19 cellular contexts compared by ENCODE assay signal in the genomic region with DNA sequence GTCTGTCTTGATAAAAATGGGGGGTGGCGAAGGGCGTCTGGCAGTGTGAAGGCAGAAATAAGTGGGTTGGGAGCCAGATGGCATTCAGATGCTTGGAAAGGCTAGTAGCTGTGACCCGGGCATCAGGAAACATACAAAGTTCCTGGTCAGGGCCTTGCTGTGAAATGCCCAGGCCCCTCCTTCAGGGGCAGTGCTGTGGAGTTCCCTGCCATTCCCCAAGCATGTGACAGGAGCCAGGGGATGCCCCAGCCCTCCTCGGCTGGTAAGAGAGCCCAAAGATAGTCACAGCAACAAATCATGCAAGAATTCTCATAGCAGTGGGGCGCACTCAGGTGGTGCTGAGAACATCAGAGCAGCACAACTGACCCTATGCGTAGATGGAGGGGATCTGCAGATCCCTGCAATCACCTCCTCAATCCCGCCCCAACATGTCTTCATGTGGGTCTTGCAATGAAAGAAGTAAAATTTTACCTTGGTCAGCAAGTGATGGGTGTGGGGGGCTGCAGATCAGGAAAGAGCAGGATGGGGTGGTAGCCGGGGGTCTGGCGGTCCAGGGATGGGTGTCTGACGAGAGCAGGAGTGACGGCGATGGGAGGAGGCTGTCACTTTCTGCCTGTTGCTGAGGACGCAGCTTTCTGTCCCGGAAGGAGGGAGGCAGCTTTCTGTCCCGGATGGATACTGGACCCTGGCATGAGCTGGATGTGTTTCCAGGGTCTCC. TPM values are rescaled to one million over a fixed set of nuclear protein-coding genes. Genes with fewer than 3 reads are reported as not detected.
DNase-seq lines count a peak whose midpoint lies in the region; ATAC-seq and TF ChIP-seq lines count a peak whose summit lies in the region.
"Had no signal": no experiment of that assay in that cellular context is flagged by ENCODE, and none has a peak within 500 bp of the region (broad histone marks: within the 10 kb centered on the region; RNA-seq: fewer than 3 reads in every experiment).

No MANE protein-coding gene starts in this region.

- no peaks in the 10 kb centered on the region for H4K20me1 ChIP-seq in osteoblast (ENCODE audit: insufficient read depth, low read length)

- CTCF ChIA-PET in A673 (lab: Charles Lee), result no interaction called here

- peak; percentile 42 for DNase-seq in osteoblast (ENCODE audit: insufficient read length, low spot score, missing footprints)
- no peak for DNase-seq in NCI-H2029 (lab: John Stamatoyannopoulos, UW)
- DNase-seq in A673 (ENCODE audit: low spot score), result no peak
- DNase-seq in NCI-H526 treated with DMSO at 0.1 percent for 48 hours (lab: John Stamatoyannopoulos, UW), result no peak
- DNase-seq in germinal center (ENCODE audit: low spot score), result no peak
- DNase-seq: COR-L47, DMS153, NCI-H1417 treated with DMSO at 0.1 percent for 48 hours, NCI-H2029 treated with DMSO at 0.1 percent for 48 hours, NCI-H510A treated with DMSO at 0.1 percent for 48 hours, Peyer's patch had no signal

- ATAC-seq in GM18868 (IDR thresholded peaks at IDR 0.05; ENCODE audit: unreplicated experiment), result peak; percentile 66
- ATAC-seq: Right ventricle myocardium inferior had no signal

- POLR2A ChIA-PET in A673 (lab: Charles Lee; ENCODE audit: low non-redundant PET), result no interaction called here

- H3K79me2 ChIP-seq in osteoblast (ENCODE audit: insufficient read depth, low read length), result no peaks in the 10 kb centered on the region

- peaks cover 0 to 33% (median 12%) of the 10 kb centered on the region in 4 donors for H3K4me1 ChIP-seq in liver (ENCODE audit: control insufficient read depth in 4 of 4, insufficient read depth in 4 of 4, low read length in 3 of 4)
- peaks cover 6% of the 10 kb centered on the region for H3K4me1 ChIP-seq in osteoblast (ENCODE audit: insufficient read depth, low read length)
- H3K4me1 ChIP-seq in A673 (ENCODE audit: insufficient read depth, low read length, poor library complexity, severe bottlenecking), result no peaks in the 10 kb centered on the region
- H3K4me1 ChIP-seq: HAP-1 had no signal

- no peak overlapping the region for H3K9ac ChIP-seq in liver (ENCODE audit: low read depth in 1 of 2, low read length in 2 of 2)

- H3K27me3 ChIP-seq in liver (ENCODE audit: control insufficient read depth in 4 of 4, insufficient read depth in 4 of 4, low read length in 3 of 4) (no peaks in the 10 kb centered on the region), osteoblast (ENCODE audit: insufficient read depth, low read length) (no peaks in the 10 kb centered on the region), A673 (replicated peaks; ENCODE audit: insufficient read depth, low read depth, low read length, poor library complexity) (no peaks in the 10 kb centered on the region)
- H3K27me3 ChIP-seq: Peyer's patch had no signal

- TF ChIP-seq CTCF in VCaP (conservative IDR thresholded peaks at IDR 0.05) (no peak), liver (IDR thresholded peaks at IDR 0.05; ENCODE audit: low read depth, low read length, missing input control) (no peak), osteoblast (IDR thresholded peaks at IDR 0.05; ENCODE audit: extremely low read depth, low read depth, low read length) (no peak), A673 (conservative IDR thresholded peaks at IDR 0.05; ENCODE audit: low read depth, low read length) (no peak)

- H3K27ac ChIP-seq in VCaP (peak overlapping the region; percentile 63), liver (ENCODE audit: low read depth in 1 of 2, low read length in 2 of 2) (peak overlapping the region; percentile 80 to 94), osteoblast (ENCODE audit: low read depth, low read length) (no peak overlapping the region), A673 (ENCODE audit: low read depth, low read length, poor library complexity, severe bottlenecking) (no peak overlapping the region)
- H3K27ac ChIP-seq: HL-60, Peyer's patch, SK-N-MC had no signal

- WGBS in liver, result 83% methylated on average over 15 of the region's 15 CpGs

- H3K9me3 ChIP-seq in liver (ENCODE audit: control insufficient read depth in 4 of 4, low read length in 3 of 4) (no peaks in the 10 kb centered on the region), osteoblast (ENCODE audit: low read depth, low read length) (no peaks in the 10 kb centered on the region), A673 (ENCODE audit: low read depth, low read length, poor library complexity, severe bottlenecking) (no peaks in the 10 kb centered on the region)
- H3K9me3 ChIP-seq: A549, HAP-1, Peyer's patch had no signal

- no peak overlapping the region for H3K4me2 ChIP-seq in osteoblast (ENCODE audit: insufficient read depth, low read length)
- H3K4me2 ChIP-seq: A549 had no signal

- intact Hi-C loops in A673 (cut with micrococcal nuclease; ENCODE audit: unreplicated experiment), result no loop called here

- no peak for TF ChIP-seq RAD21 in liver (IDR thresholded peaks at IDR 0.05)

- peaks cover 0 to 23% (median 20%) of the 10 kb centered on the region in 4 donors for H3K36me3 ChIP-seq in liver (ENCODE audit: control insufficient read depth in 4 of 4, insufficient read depth in 3 of 4, low read depth in 1 of 4, low read length in 3 of 4)
- H3K36me3 ChIP-seq in osteoblast (ENCODE audit: insufficient read depth, low read length), result no peaks in the 10 kb centered on the region
- no peaks in the 10 kb centered on the region for H3K36me3 ChIP-seq in A673 (ENCODE audit: insufficient read depth, low read length, poor library complexity, severe bottlenecking)
- H3K36me3 ChIP-seq: HAP-1, Peyer's patch had no signal

- no TSS peak for BruUV-seq in A673 (replicated peaks; lab: Mats Ljungman, UMichigan)

- no peak overlapping the region for H3K4me3 ChIP-seq in liver (ENCODE audit: low read depth in 1 of 3, low read length in 3 of 3)
- H3K4me3 ChIP-seq in osteoblast (ENCODE audit: insufficient read depth, low read length), result no peak overlapping the region
- no peak overlapping the region for H3K4me3 ChIP-seq in A673 (ENCODE audit: low read depth, low read length, poor library complexity, severe bottlenecking)
- H3K4me3 ChIP-seq: A549, HAP-1, Peyer's patch, SK-N-MC had no signal

- H2AFZ ChIP-seq in osteoblast (ENCODE audit: low read length), result no peak overlapping the region

TF ChIP-seq in liver, 16 proteins besides CTCF, POLR2A, EP300 and RAD21:
- TF ChIP-seq GABPA (IDR thresholded peaks at IDR 0.05 in 1 of 2, conservative IDR thresholded peaks at IDR 0.05 in 1 of 2) (no peak), TAF1 (conservative IDR thresholded peaks at IDR 0.05) (no peak), EGR1 (IDR thresholded peaks at IDR 0.05; ENCODE audit: low read depth in 2 of 2) (no peak), HNF4A (conservative IDR thresholded peaks at IDR 0.05) (no peak), JUND (IDR thresholded peaks at IDR 0.05) (no peak)

RNA-seq across cellular contexts. Expression of gene SLC22A1, which starts 39.5 kb away (rescaled TPM):
- total RNA-seq in liver (100 to 1,000 TPM in 1 of 2 donors, under 1 TPM in 1; 0.79 to 407 TPM), osteoblast (0.72 and 1.2 TPM in 2 replicates), A673 (2021) (1.6 and 3.3 TPM in 2 replicates)
- 1,000 to 10,000 TPM in 1 of 2 donors, 100 to 1,000 TPM in 1; 471 to 1,107 TPM for polyA plus RNA-seq in liver

Comparison
In these comparisons a context has a peak if more than half of its experiments do, and no peak if none do; other contexts are left out.
1. H3K27ac ChIP-seq: peak in VCaP (single experiment) and liver (2 of 2); none in osteoblast (single experiment) and A673 (single experiment).